Comparison of ENCODE assay signal across 8 cellular contexts in genomic region chr17:2406903-2407790, GRCh38. TPM values are rescaled to one million over a fixed set of nuclear protein-coding genes. Genes with fewer than 3 reads are reported as not detected.
DNase-seq lines count a peak whose midpoint lies in the region; ATAC-seq and TF ChIP-seq lines count a peak whose summit lies in the region.

No MANE protein-coding gene starts in this region.

- intact Hi-C loops in spleen (cut with DNase I; ENCODE audit: low total_unique reads) = no loop called here

- no peak overlapping the region for H2BK5ac ChIP-seq in H9 (ENCODE audit: insufficient read length, low read length)

- H3T11ph ChIP-seq in H9 (ENCODE audit: low read length) = no peak overlapping the region

- H3K27me3 Mint-ChIP-seq in H9 (ENCODE audit: low read depth) = peaks cover 4% of the 10 kb centered on the region
- H3K27me3 Mint-ChIP-seq in activated naive CD8-positive, alpha-beta T cell treated with anti-CD3 and anti-CD28 coated beads for 36 hours = no peaks in the 10 kb centered on the region

- H2BK12ac ChIP-seq in H9 (ENCODE audit: insufficient read length, low read depth, low read length) = no peak overlapping the region

- ATAC-seq in HG02610 (IDR thresholded peaks at IDR 0.05; ENCODE audit: unreplicated experiment) = no peak

- no peak overlapping the region for H3K4me3 Mint-ChIP-seq in H9
- no peak overlapping the region for H3K4me3 Mint-ChIP-seq in activated naive CD8-positive, alpha-beta T cell treated with anti-CD3 and anti-CD28 coated beads for 36 hours

- no peak overlapping the region for H2BK120ac ChIP-seq in H9 (ENCODE audit: low read depth, low read length, poor library complexity, severe bottlenecking)

- H3K23me2 ChIP-seq in H9 (ENCODE audit: insufficient read length, low read depth, low read length, poor library complexity, severe bottlenecking) = peaks cover 5% of the 10 kb centered on the region

- no peak overlapping the region for H2AK5ac ChIP-seq in H9 (ENCODE audit: insufficient read length, low read length)

- peaks cover 7 to 12% of the 10 kb centered on the region in 2 experiments for H3K4me1 Mint-ChIP-seq in H9
- H3K4me1 Mint-ChIP-seq in activated naive CD8-positive, alpha-beta T cell treated with anti-CD3 and anti-CD28 coated beads for 36 hours = peaks cover 27% of the 10 kb centered on the region

- H3K4me2 ChIP-seq in H9 (ENCODE audit: insufficient read depth, insufficient read length, low read length) = no peak overlapping the region

- no peaks in the 10 kb centered on the region for H3K79me2 ChIP-seq in H9 (ENCODE audit: insufficient read depth, low read length)

- no peak overlapping the region for H4K91ac ChIP-seq in H9 (ENCODE audit: insufficient read length, low read depth, low read length)

- H3K36me3 Mint-ChIP-seq in H9 (ENCODE audit: insufficient read depth in 1 of 3, low read depth in 3 of 3) = peaks cover 3 to 14% (median 11%) of the 10 kb centered on the region in 3 experiments; a peak in 5 of 7 replicates
- peaks cover 2% of the 10 kb centered on the region for H3K36me3 Mint-ChIP-seq in activated naive CD8-positive, alpha-beta T cell treated with anti-CD3 and anti-CD28 coated beads for 36 hours

- no peak overlapping the region for H4K5ac ChIP-seq in H9 (ENCODE audit: insufficient read length, low read depth, low read length)

- no peak overlapping the region for H3K4me3 ChIP-seq in right atrium auricular region
- H3K4me3 ChIP-seq in spleen = no peak overlapping the region

- no peaks in the 10 kb centered on the region for H3K27me3 ChIP-seq in H9 (ENCODE audit: insufficient read depth, low read length)
- H3K27me3 ChIP-seq in right atrium auricular region = no peaks in the 10 kb centered on the region
- no peaks in the 10 kb centered on the region for H3K27me3 ChIP-seq in spleen (replicated peaks in 1 of 7)

- WGBS in H9 (ENCODE audit: extremely low coverage, insufficient read length, low lambda C conversion rate) = no CpG with 5 or more reads among the region's 15 CpGs
- 65 to 81% (median 76%) methylated on average over 13 to 15 of the region's 15 CpGs for WGBS in spleen, 5 donors

- H3K9ac ChIP-seq in H9 (ENCODE audit: extremely low read depth, insufficient read length, low read length) = no peak overlapping the region

- no peak for TF ChIP-seq CTCF in H9 (conservative IDR thresholded peaks at IDR 0.05)
- no peak for TF ChIP-seq CTCF in right atrium auricular region (IDR thresholded peaks at IDR 0.05)
- TF ChIP-seq CTCF in spleen (IDR thresholded peaks at IDR 0.05 in 8 of 11, conservative IDR thresholded peaks at IDR 0.05 in 3 of 11) = no peak

- no peak overlapping the region for H2BK15ac ChIP-seq in H9 (ENCODE audit: low read depth, low read length)

- no peak for TF ChIP-seq POLR2A in spleen (IDR thresholded peaks at IDR 0.05)

- H3K27ac Mint-ChIP-seq in H9 = peak overlapping the region in 2 of 3 experiments; percentile 29 to 86; a peak in 5 of 7 replicates
- peak overlapping the region; percentile 27 for H3K27ac Mint-ChIP-seq in activated naive CD8-positive, alpha-beta T cell treated with anti-CD3 and anti-CD28 coated beads for 36 hours

- H3K9me3 Mint-ChIP-seq in H9 = no peaks in the 10 kb centered on the region
- H3K9me3 Mint-ChIP-seq in activated naive CD8-positive, alpha-beta T cell treated with anti-CD3 and anti-CD28 coated beads for 36 hours = no peaks in the 10 kb centered on the region

- no peaks in the 10 kb centered on the region for H3K4me1 ChIP-seq in H9 (ENCODE audit: insufficient read depth, low read length)
- H3K4me1 ChIP-seq in right atrium auricular region = peaks cover 0 to 52% of the 10 kb centered on the region in 2 donors
- H3K4me1 ChIP-seq in spleen = peaks cover 0 to 52% (median 23%) of the 10 kb centered on the region in 6 donors

- no peaks in the 10 kb centered on the region for H4K20me1 ChIP-seq in H9 (ENCODE audit: control insufficient read depth, insufficient read depth, insufficient read length)

- H4K8ac ChIP-seq in H9 (replicated peaks; ENCODE audit: insufficient read length, low read depth, low read length) = no peak overlapping the region

- no peak overlapping the region for H3K56ac ChIP-seq in H9 (ENCODE audit: insufficient read length, low read depth, low read length)

- no peak overlapping the region for H3K14ac ChIP-seq in H9 (ENCODE audit: insufficient read depth, low read length)

- no peak overlapping the region for H3K18ac ChIP-seq in H9 (ENCODE audit: insufficient read length, low read depth, low read length)

- DNase-seq in H9 (no peak), right atrium auricular region (ENCODE audit: low spot score) (peak; percentile 92), spleen (no peak), NCI-H2196 treated with DMSO at 0.1 percent for 48 hours (lab: John Stamatoyannopoulos, UW; ENCODE audit: unreplicated experiment) (no peak), GM19238 (ENCODE audit: insufficient read length, low spot score) (no peak)
- DNase-seq in activated naive CD8-positive, alpha-beta T cell treated with anti-CD3 and anti-CD28 coated beads for 36 hours = no peak
- DNase-seq in stimulated activated naive CD4-positive, alpha-beta T cell (lab: John Stamatoyannopoulos, UW) = no peak

- no peak overlapping the region for H3K27ac ChIP-seq in H9 (ENCODE audit: insufficient read length, low read depth, low read length)
- H3K27ac ChIP-seq in right atrium auricular region = peak overlapping the region; percentile 78 to 86
- H3K27ac ChIP-seq in spleen = peak overlapping the region in 7 of 8 donors; percentile 60 to 100 (median 72)

- H3K36me3 ChIP-seq in right atrium auricular region (no peaks in the 10 kb centered on the region), spleen (peaks cover 0 to 5% (median 0%) of the 10 kb centered on the region in 6 donors)

- H3K9me3 ChIP-seq in H9 (ENCODE audit: control insufficient read depth, low read depth, low read length) (no peaks in the 10 kb centered on the region), right atrium auricular region (no peaks in the 10 kb centered on the region), spleen (no peaks in the 10 kb centered on the region)

- H3K4ac ChIP-seq in H9 (ENCODE audit: low read depth, low read length) = no peak overlapping the region

- no peak overlapping the region for H2BK20ac ChIP-seq in H9 (ENCODE audit: low read depth, low read length, poor library complexity, severe bottlenecking)

- no peak overlapping the region for H2AFZ ChIP-seq in H9 (ENCODE audit: low read length)

- no peaks in the 10 kb centered on the region for H3K79me1 ChIP-seq in H9 (ENCODE audit: insufficient read depth, low read depth, low read length, poor library complexity, severe bottlenecking)

- no peak overlapping the region for H3K23ac ChIP-seq in H9 (ENCODE audit: insufficient read length, low read depth, low read length)

RNA-seq across cellular contexts. Expression of gene MNT, which starts 6.3 kb away (rescaled TPM):
- total RNA-seq in H9 (2021) (37.4 and 38.9 TPM in 2 replicates), right atrium auricular region (1 to 10 TPM; 3.7 to 7.7 TPM), spleen (10 to 100 TPM; 18.9 to 38.5 (median 28.8) TPM)
- total RNA-seq in activated naive CD8-positive, alpha-beta T cell treated with anti-CD3 and anti-CD28 coated beads for 36 hours = 10 to 100 TPM; 23.8 to 25.6 TPM
- 10 to 100 TPM in 1 of 3 donors, 1 to 10 TPM in 2; 2.8 to 11.1 (median 2.8) TPM for polyA plus RNA-seq in spleen
